In the genomic region with DNA sequence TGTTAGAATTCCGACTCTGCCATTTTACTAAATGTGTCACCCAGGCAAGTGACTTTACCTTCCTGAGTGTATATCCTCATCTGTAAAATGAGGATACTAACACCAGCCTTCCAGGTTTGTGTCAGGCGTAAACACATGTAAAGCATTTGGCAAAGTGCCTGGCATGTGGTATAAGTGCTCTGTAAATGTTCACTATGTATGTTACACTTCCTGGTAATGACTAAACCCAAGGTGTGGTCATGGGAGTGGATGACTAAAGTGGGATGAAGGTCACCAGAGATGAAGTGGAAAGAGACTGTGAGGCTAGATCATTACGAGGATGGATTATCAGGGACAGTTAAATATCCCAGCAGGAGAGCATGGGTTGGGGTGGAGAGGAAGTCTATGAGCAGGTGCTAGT, we compare ENCODE assay signal across 9 cellular contexts. TPM values are rescaled to one million over a fixed set of nuclear protein-coding genes. Genes with fewer than 3 reads are reported as not detected.
DNase-seq lines count a peak whose midpoint lies in the region; ATAC-seq and TF ChIP-seq lines count a peak whose summit lies in the region.
"Had no signal": no experiment of that assay in that cellular context is flagged by ENCODE, and none has a peak within 500 bp of the region (broad histone marks: within the 10 kb centered on the region; RNA-seq: fewer than 3 reads in every experiment).

No MANE protein-coding gene starts in this region.

- WGBS in stomach, 5 donors: 21 to 47% (median 25%) methylated on average over 3 of the region's 3 CpGs

- peaks cover 0 to 4% (median 0%) of the 10 kb centered on the region in 4 donors for H3K9me3 ChIP-seq in stomach

- H3K4me3 ChIP-seq in epithelial cell of esophagus (ENCODE audit: low read length) (no peak overlapping the region), stomach (no peak overlapping the region)

- peaks cover 49% of the 10 kb centered on the region for H3K4me1 Mint-ChIP-seq in activated T-cell treated with anti-CD3 and anti-CD28 coated beads, Interleukin-2, amount 50 U/mL, for 4 hours (ENCODE audit: low read depth)

- H3K27ac ChIP-seq in stomach: peak overlapping the region in 4 of 5 donors; percentile 31 to 73 (median 44)

- no peaks in the 10 kb centered on the region for H3K9me3 Mint-ChIP-seq in activated T-cell treated with anti-CD3 and anti-CD28 coated beads, Interleukin-2, amount 50 U/mL, for 4 hours

- no peaks in the 10 kb centered on the region for H3K27me3 Mint-ChIP-seq in activated T-cell treated with anti-CD3 and anti-CD28 coated beads, Interleukin-2, amount 50 U/mL, for 4 hours (ENCODE audit: low read depth)

- intact Hi-C loops in stomach (cut with DNase I; ENCODE audit: low total_unique reads): no loop called here

- DNase-seq in activated T-cell treated with anti-CD3 and anti-CD28 coated beads, Interleukin-2, amount 50 U/mL, for 4 hours: no peak
- DNase-seq in activated T-cell treated with anti-CD3 and anti-CD28 coated beads for 4 hours (no peak), NCI-H510A (lab: John Stamatoyannopoulos, UW) (peak; percentile 81), epithelial cell of esophagus (ENCODE audit: low read depth) (peak; percentile 98), stomach (peak; percentile 61), inferior parietal cortex (ENCODE audit: extremely low spot score) (no peak), mesenteric fat pad (ENCODE audit: low spot score) (no peak)
- DNase-seq: mesendoderm had no signal

- no peak for TF ChIP-seq POLR2A in stomach (IDR thresholded peaks at IDR 0.05)

- H3K36me3 ChIP-seq in stomach: peaks cover 0 to 4% (median 1%) of the 10 kb centered on the region in 4 donors

- H3K27me3 ChIP-seq in stomach: no peaks in the 10 kb centered on the region

- H3K36me3 Mint-ChIP-seq in activated T-cell treated with anti-CD3 and anti-CD28 coated beads, Interleukin-2, amount 50 U/mL, for 4 hours (ENCODE audit: insufficient read depth): peaks cover 6% of the 10 kb centered on the region

- peak; percentile 73 to 86 for ATAC-seq in activated T-cell treated with anti-CD3 and anti-CD28 coated beads, Interleukin-2, amount 50 U/mL, for 4 hours
- no peak for ATAC-seq in SK-N-SH treated with all-trans-retinoic acid at 6 μM for 48 hours

- no peak for TF ChIP-seq EP300 in stomach (IDR thresholded peaks at IDR 0.05)

- H3K4me3 Mint-ChIP-seq in activated T-cell treated with anti-CD3 and anti-CD28 coated beads, Interleukin-2, amount 50 U/mL, for 4 hours: no peak overlapping the region

- TF ChIP-seq CTCF in epithelial cell of esophagus (IDR thresholded peaks at IDR 0.05; ENCODE audit: insufficient read depth, low read depth, low read length, missing control alignments): no peak
- TF ChIP-seq CTCF in stomach (IDR thresholded peaks at IDR 0.05): no peak

- H3K4me1 ChIP-seq in stomach: peaks cover 0 to 15% (median 4%) of the 10 kb centered on the region in 4 donors

TF ChIP-seq in SK-N-SH treated with all-trans-retinoic acid at 6 μM for 48 hours, 23 proteins besides CTCF, POLR2A, EP300 and RAD21:
- TF ChIP-seq ZC3H10 (CRISPR knock-in tag; IDR thresholded peaks at IDR 0.05): no peak
- no peak for TF ChIP-seq PATZ1 (CRISPR knock-in tag; IDR thresholded peaks at IDR 0.05; ENCODE audit: borderline replicate concordance)
- no peak for TF ChIP-seq ZFP30 (CRISPR knock-in tag; IDR thresholded peaks at IDR 0.05)
- no peak for TF ChIP-seq GLIS3 (CRISPR knock-in tag; IDR thresholded peaks at IDR 0.05)
- TF ChIP-seq SNAI2 (CRISPR knock-in tag; IDR thresholded peaks at IDR 0.05): no peak
- TF ChIP-seq ZNF70 (CRISPR knock-in tag; IDR thresholded peaks at IDR 0.05): no peak
- TF ChIP-seq ZNF565 (CRISPR knock-in tag; conservative IDR thresholded peaks at IDR 0.05; ENCODE audit: low read depth): no peak
- TF ChIP-seq CSDC2 (CRISPR knock-in tag; IDR thresholded peaks at IDR 0.05): no peak
- TF ChIP-seq ZNF8 (CRISPR knock-in tag; IDR thresholded peaks at IDR 0.05): no peak
- TF ChIP-seq, protein P1, sequence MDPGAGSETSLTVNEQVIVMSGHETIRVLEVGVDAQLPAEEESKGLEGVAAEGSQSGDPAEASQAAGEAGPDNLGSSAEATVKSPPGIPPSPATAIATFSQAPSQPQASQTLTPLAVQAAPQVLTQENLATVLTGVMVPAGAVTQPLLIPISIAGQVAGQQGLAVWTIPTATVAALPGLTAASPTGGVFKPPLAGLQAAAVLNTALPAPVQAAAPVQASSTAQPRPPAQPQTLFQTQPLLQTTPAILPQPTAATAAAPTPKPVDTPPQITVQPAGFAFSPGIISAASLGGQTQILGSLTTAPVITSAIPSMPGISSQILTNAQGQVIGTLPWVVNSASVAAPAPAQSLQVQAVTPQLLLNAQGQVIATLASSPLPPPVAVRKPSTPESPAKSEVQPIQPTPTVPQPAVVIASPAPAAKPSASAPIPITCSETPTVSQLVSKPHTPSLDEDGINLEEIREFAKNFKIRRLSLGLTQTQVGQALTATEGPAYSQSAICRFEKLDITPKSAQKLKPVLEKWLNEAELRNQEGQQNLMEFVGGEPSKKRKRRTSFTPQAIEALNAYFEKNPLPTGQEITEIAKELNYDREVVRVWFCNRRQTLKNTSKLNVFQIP (CRISPR knock-in tag; IDR thresholded peaks at IDR 0.05; ENCODE audit: borderline replicate concordance, low read depth): no peak
- no peak for TF ChIP-seq ARNTL (CRISPR knock-in tag; IDR thresholded peaks at IDR 0.05; ENCODE audit: borderline replicate concordance, low read depth)
- no peak for TF ChIP-seq TOX (CRISPR knock-in tag; IDR thresholded peaks at IDR 0.05; ENCODE audit: borderline replicate concordance)

RNA-seq across cellular contexts. Expression of gene DEDD2, which starts 25.6 kb away (rescaled TPM):
- 10 to 100 TPM; 25.2 to 29.1 (median 28.1) TPM for total RNA-seq in activated T-cell treated with anti-CD3 and anti-CD28 coated beads, Interleukin-2, amount 50 U/mL, for 4 hours
- total RNA-seq in stomach (100 to 1,000 TPM in 1 of 5 donors, 10 to 100 TPM in 4; 16.7 to 195 (median 43.8) TPM), mesenteric fat pad (12.4 TPM)
- 10 to 100 TPM; 20.8 to 35.9 (median 22.0) TPM for polyA plus RNA-seq in stomach

RNA-seq across cellular contexts. Expression of gene ZNF526, which starts 28.3 kb away (rescaled TPM):
- total RNA-seq in activated T-cell treated with anti-CD3 and anti-CD28 coated beads, Interleukin-2, amount 50 U/mL, for 4 hours: 10 to 100 TPM; 17.2 to 19.4 (median 18.7) TPM
- 10 to 100 TPM in 2 of 5 donors, 1 to 10 TPM in 3; 4.7 to 12.0 (median 6.8) TPM for total RNA-seq in stomach
- 1 to 10 TPM; 2.4 to 3.7 (median 3.2) TPM for polyA plus RNA-seq in stomach
- total RNA-seq in mesenteric fat pad: 8.1 TPM

RNA-seq across cellular contexts. Expression of gene GSK3A, which starts 50.5 kb away (rescaled TPM):
- total RNA-seq in activated T-cell treated with anti-CD3 and anti-CD28 coated beads, Interleukin-2, amount 50 U/mL, for 4 hours: 10 to 100 TPM; 51.9 to 56.4 (median 55.2) TPM
- total RNA-seq in stomach (10 to 100 TPM in 4 of 5 donors, 1 to 10 TPM in 1; 5.8 to 77.2 (median 22.6) TPM), mesenteric fat pad (36.0 TPM)
- polyA plus RNA-seq in stomach: 10 to 100 TPM; 25.5 to 40.8 (median 35.0) TPM

RNA-seq across cellular contexts. Expression of gene POU2F2, which starts 59.6 kb away (rescaled TPM):
- 100 to 1,000 TPM in 1 of 3 donors, 10 to 100 TPM in 2; 83.9 to 123 (median 85.7) TPM for total RNA-seq in activated T-cell treated with anti-CD3 and anti-CD28 coated beads, Interleukin-2, amount 50 U/mL, for 4 hours
- total RNA-seq in stomach (10 to 100 TPM in 2 of 5 donors, 1 to 10 TPM in 1, under 1 TPM in 2; 0.89 to 23.3 (median 3.9) TPM), mesenteric fat pad (2.7 TPM)
- 1 to 10 TPM in 2 of 3 donors, under 1 TPM in 1; 0.68 to 2.7 (median 1.8) TPM for polyA plus RNA-seq in stomach

Comparison
In these comparisons a context has a peak if more than half of its experiments do, and no peak if none do; other contexts are left out.
1. DNase-seq: peak in NCI-H510A (single experiment), epithelial cell of esophagus (single experiment) and stomach (single experiment); none in activated T-cell treated with anti-CD3 and anti-CD28 coated beads, Interleukin-2, amount 50 U/mL, for 4 hours (single experiment), activated T-cell treated with anti-CD3 and anti-CD28 coated beads for 4 hours (single experiment), inferior parietal cortex (single experiment) and mesenteric fat pad (single experiment).